In the genomic region with DNA sequence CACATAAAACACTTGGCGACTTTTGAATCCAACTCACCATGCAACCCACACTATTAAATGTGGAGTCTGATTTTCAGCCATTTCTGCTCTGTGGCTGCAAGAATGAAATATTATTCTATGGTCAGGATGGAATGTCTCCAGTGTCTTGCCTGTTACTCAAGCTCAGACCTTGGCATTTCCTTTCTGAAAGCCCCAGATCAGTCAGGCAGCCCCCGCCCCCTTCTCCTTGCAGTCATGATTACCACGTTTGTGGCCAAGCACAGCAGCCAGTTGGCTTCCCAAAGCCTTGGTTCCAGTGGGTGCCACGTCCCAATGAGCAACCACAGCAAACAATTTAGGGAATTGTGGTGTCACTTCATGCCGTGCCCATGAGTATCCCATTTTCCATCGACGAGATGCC, we compare ENCODE assay signal across 2 cellular contexts.
TF ChIP-seq lines count a peak whose summit lies in the region.

No MANE protein-coding gene starts in this region.

TF ChIP-seq in IMR-90, 13 proteins besides CTCF, POLR2A, EP300 and RAD21:
- TF ChIP-seq MAFK (IDR thresholded peaks at IDR 0.05; ENCODE audit: low read depth, low read length) (no peak), SMC3 (IDR thresholded peaks at IDR 0.05; ENCODE audit: low read depth, low read length) (no peak), FOS (IDR thresholded peaks at IDR 0.05; ENCODE audit: low read depth, low read length) (no peak), MAZ (IDR thresholded peaks at IDR 0.05; ENCODE audit: borderline replicate concordance, low read depth, low read length) (no peak), NFE2L2 (IDR thresholded peaks at IDR 0.05; ENCODE audit: low read depth, low read length) (no peak), RCOR1 (IDR thresholded peaks at IDR 0.05; ENCODE audit: insufficient replicate concordance, low read length) (no peak), CEBPB (IDR thresholded peaks at IDR 0.05; ENCODE audit: low read depth, low read length) (no peak), BHLHE40 (IDR thresholded peaks at IDR 0.05; ENCODE audit: low read depth, low read length) (no peak), CHD1 (IDR thresholded peaks at IDR 0.05; ENCODE audit: low read depth, low read length) (no peak)
- TF ChIP-seq, protein P1, sequence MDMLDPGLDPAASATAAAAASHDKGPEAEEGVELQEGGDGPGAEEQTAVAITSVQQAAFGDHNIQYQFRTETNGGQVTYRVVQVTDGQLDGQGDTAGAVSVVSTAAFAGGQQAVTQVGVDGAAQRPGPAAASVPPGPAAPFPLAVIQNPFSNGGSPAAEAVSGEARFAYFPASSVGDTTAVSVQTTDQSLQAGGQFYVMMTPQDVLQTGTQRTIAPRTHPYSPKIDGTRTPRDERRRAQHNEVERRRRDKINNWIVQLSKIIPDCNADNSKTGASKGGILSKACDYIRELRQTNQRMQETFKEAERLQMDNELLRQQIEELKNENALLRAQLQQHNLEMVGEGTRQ (IDR thresholded peaks at IDR 0.05; ENCODE audit: low read depth, low read length): no peak
- TF ChIP-seq, protein P2, sequence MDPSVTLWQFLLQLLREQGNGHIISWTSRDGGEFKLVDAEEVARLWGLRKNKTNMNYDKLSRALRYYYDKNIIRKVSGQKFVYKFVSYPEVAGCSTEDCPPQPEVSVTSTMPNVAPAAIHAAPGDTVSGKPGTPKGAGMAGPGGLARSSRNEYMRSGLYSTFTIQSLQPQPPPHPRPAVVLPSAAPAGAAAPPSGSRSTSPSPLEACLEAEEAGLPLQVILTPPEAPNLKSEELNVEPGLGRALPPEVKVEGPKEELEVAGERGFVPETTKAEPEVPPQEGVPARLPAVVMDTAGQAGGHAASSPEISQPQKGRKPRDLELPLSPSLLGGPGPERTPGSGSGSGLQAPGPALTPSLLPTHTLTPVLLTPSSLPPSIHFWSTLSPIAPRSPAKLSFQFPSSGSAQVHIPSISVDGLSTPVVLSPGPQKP (IDR thresholded peaks at IDR 0.05; ENCODE audit: borderline replicate concordance, low read depth, low read length): no peak

TF ChIP-seq in HEK293T, 16 proteins besides CTCF, POLR2A, EP300 and RAD21:
- TF ChIP-seq CTBP1 (IDR thresholded peaks at IDR 0.05; ENCODE audit: borderline replicate concordance) (no peak), SP1 (IDR thresholded peaks at IDR 0.05) (no peak)
TF ChIP-seq in HEK293T: peak in this region for 0.
